ENCODE assay signal across 1 cellular context in the genomic region with DNA sequence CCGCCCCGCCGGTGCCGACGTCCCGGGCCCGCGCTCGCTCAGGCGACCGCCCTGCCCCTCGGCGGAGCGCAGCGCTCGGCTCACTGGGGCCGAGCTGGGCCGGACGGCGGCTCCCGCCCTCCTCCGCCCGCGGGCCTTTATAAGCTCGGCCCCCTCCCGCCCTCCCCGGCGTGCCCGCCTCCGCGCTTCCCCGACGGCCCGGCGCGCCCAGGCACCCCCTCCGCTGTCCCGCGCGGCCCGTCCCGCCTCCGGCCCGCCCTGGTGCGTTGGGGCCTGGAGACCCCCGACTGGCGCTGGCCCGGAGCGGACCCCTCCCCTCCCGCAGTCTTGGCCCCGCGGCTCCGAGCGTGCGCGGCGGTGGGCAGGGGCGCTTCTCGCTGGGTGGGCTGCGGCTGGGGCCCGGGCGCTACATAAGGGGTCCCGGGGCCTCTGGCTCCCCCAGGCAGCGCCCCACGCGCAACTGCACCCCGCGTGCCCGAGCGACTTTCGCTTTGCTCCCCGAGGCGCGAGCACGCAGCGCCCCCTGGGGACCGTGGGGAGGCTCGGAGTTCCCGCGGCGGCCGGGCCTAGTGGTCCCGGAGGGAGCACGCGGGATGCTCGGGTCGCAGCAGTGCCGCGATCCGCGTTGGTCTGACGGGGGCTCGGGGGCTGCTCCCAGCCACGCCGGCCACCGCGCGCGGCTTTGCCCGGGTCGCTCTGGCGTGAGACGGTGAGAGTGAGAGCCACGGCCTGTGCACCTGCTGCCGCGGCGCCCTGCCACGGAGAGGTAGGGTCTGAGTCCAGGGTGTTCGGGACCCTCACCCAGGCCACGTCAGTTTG.
A peak's percentile ranks its signal among the peaks of the same experiment; 100 is the strongest.
TF ChIP-seq lines count a peak whose summit lies in the region.

A gene with protein sequence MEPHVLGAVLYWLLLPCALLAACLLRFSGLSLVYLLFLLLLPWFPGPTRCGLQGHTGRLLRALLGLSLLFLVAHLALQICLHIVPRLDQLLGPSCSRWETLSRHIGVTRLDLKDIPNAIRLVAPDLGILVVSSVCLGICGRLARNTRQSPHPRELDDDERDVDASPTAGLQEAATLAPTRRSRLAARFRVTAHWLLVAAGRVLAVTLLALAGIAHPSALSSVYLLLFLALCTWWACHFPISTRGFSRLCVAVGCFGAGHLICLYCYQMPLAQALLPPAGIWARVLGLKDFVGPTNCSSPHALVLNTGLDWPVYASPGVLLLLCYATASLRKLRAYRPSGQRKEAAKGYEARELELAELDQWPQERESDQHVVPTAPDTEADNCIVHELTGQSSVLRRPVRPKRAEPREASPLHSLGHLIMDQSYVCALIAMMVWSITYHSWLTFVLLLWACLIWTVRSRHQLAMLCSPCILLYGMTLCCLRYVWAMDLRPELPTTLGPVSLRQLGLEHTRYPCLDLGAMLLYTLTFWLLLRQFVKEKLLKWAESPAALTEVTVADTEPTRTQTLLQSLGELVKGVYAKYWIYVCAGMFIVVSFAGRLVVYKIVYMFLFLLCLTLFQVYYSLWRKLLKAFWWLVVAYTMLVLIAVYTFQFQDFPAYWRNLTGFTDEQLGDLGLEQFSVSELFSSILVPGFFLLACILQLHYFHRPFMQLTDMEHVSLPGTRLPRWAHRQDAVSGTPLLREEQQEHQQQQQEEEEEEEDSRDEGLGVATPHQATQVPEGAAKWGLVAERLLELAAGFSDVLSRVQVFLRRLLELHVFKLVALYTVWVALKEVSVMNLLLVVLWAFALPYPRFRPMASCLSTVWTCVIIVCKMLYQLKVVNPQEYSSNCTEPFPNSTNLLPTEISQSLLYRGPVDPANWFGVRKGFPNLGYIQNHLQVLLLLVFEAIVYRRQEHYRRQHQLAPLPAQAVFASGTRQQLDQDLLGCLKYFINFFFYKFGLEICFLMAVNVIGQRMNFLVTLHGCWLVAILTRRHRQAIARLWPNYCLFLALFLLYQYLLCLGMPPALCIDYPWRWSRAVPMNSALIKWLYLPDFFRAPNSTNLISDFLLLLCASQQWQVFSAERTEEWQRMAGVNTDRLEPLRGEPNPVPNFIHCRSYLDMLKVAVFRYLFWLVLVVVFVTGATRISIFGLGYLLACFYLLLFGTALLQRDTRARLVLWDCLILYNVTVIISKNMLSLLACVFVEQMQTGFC (N-terminal part only) (minus strand): TSS at position 115 of the 819 bp plus-strand sequence. CDS start 256 bp downstream, outside the sequence.

TF ChIP-seq in HepG2, 621 proteins besides CTCF, POLR2A, EP300 and RAD21 (continued from another document and continues in another):
- TF ChIP-seq, protein P1, sequence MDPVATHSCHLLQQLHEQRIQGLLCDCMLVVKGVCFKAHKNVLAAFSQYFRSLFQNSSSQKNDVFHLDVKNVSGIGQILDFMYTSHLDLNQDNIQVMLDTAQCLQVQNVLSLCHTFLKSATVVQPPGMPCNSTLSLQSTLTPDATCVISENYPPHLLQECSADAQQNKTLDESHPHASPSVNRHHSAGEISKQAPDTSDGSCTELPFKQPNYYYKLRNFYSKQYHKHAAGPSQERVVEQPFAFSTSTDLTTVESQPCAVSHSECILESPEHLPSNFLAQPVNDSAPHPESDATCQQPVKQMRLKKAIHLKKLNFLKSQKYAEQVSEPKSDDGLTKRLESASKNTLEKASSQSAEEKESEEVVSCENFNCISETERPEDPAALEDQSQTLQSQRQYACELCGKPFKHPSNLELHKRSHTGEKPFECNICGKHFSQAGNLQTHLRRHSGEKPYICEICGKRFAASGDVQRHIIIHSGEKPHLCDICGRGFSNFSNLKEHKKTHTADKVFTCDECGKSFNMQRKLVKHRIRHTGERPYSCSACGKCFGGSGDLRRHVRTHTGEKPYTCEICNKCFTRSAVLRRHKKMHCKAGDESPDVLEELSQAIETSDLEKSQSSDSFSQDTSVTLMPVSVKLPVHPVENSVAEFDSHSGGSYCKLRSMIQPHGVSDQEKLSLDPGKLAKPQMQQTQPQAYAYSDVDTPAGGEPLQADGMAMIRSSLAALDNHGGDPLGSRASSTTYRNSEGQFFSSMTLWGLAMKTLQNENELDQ (CRISPR knock-in tag; IDR thresholded peaks at IDR 0.05; ENCODE audit: borderline replicate concordance) = no peak
- TF ChIP-seq ZNF879 (CRISPR knock-in tag; IDR thresholded peaks at IDR 0.05) = no peak
- TF ChIP-seq TGIF2 (CRISPR knock-in tag; IDR thresholded peaks at IDR 0.05) = no peak
- peak; percentile 87; the same call in 1 of the 2 replicates for TF ChIP-seq ZNF768 (CRISPR knock-in tag; IDR thresholded peaks at IDR 0.05)
- TF ChIP-seq, protein P2, sequence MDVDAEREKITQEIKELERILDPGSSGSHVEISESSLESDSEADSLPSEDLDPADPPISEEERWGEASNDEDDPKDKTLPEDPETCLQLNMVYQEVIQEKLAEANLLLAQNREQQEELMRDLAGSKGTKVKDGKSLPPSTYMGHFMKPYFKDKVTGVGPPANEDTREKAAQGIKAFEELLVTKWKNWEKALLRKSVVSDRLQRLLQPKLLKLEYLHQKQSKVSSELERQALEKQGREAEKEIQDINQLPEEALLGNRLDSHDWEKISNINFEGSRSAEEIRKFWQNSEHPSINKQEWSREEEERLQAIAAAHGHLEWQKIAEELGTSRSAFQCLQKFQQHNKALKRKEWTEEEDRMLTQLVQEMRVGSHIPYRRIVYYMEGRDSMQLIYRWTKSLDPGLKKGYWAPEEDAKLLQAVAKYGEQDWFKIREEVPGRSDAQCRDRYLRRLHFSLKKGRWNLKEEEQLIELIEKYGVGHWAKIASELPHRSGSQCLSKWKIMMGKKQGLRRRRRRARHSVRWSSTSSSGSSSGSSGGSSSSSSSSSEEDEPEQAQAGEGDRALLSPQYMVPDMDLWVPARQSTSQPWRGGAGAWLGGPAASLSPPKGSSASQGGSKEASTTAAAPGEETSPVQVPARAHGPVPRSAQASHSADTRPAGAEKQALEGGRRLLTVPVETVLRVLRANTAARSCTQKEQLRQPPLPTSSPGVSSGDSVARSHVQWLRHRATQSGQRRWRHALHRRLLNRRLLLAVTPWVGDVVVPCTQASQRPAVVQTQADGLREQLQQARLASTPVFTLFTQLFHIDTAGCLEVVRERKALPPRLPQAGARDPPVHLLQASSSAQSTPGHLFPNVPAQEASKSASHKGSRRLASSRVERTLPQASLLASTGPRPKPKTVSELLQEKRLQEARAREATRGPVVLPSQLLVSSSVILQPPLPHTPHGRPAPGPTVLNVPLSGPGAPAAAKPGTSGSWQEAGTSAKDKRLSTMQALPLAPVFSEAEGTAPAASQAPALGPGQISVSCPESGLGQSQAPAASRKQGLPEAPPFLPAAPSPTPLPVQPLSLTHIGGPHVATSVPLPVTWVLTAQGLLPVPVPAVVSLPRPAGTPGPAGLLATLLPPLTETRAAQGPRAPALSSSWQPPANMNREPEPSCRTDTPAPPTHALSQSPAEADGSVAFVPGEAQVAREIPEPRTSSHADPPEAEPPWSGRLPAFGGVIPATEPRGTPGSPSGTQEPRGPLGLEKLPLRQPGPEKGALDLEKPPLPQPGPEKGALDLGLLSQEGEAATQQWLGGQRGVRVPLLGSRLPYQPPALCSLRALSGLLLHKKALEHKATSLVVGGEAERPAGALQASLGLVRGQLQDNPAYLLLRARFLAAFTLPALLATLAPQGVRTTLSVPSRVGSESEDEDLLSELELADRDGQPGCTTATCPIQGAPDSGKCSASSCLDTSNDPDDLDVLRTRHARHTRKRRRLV (CRISPR knock-in tag; IDR thresholded peaks at IDR 0.05) = no peak
- peak; percentile 91 for TF ChIP-seq MYC (CRISPR knock-in tag; IDR thresholded peaks at IDR 0.05; ENCODE audit: borderline replicate concordance)
- peak; percentile 19; the same call in 1 of the 2 replicates for TF ChIP-seq ZNF460 (CRISPR knock-in tag; IDR thresholded peaks at IDR 0.05; ENCODE audit: borderline replicate concordance)
- TF ChIP-seq ZSCAN29 (CRISPR knock-in tag; conservative IDR thresholded peaks at IDR 0.05) = 0 out of 2 replicates have a peak, but pooled peaks have one; percentile 70
- no peak for TF ChIP-seq ZNF17 (CRISPR knock-in tag; IDR thresholded peaks at IDR 0.05)
- TF ChIP-seq ZNF205 (CRISPR knock-in tag; IDR thresholded peaks at IDR 0.05) = peak; percentile 77
- TF ChIP-seq SPEN (CRISPR knock-in tag; IDR thresholded peaks at IDR 0.05; ENCODE audit: low read depth) = peak; percentile 86
- TF ChIP-seq MBD4 (IDR thresholded peaks at IDR 0.05; ENCODE audit: borderline replicate concordance, low read length) = no peak
- TF ChIP-seq MIXL1 (CRISPR knock-in tag; IDR thresholded peaks at IDR 0.05) = no peak
- TF ChIP-seq, protein P3, sequence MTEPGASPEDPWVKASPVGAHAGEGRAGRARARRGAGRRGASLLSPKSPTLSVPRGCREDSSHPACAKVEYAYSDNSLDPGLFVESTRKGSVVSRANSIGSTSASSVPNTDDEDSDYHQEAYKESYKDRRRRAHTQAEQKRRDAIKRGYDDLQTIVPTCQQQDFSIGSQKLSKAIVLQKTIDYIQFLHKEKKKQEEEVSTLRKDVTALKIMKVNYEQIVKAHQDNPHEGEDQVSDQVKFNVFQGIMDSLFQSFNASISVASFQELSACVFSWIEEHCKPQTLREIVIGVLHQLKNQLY (CRISPR knock-in tag; IDR thresholded peaks at IDR 0.05) = no peak
- TF ChIP-seq, protein P4, sequence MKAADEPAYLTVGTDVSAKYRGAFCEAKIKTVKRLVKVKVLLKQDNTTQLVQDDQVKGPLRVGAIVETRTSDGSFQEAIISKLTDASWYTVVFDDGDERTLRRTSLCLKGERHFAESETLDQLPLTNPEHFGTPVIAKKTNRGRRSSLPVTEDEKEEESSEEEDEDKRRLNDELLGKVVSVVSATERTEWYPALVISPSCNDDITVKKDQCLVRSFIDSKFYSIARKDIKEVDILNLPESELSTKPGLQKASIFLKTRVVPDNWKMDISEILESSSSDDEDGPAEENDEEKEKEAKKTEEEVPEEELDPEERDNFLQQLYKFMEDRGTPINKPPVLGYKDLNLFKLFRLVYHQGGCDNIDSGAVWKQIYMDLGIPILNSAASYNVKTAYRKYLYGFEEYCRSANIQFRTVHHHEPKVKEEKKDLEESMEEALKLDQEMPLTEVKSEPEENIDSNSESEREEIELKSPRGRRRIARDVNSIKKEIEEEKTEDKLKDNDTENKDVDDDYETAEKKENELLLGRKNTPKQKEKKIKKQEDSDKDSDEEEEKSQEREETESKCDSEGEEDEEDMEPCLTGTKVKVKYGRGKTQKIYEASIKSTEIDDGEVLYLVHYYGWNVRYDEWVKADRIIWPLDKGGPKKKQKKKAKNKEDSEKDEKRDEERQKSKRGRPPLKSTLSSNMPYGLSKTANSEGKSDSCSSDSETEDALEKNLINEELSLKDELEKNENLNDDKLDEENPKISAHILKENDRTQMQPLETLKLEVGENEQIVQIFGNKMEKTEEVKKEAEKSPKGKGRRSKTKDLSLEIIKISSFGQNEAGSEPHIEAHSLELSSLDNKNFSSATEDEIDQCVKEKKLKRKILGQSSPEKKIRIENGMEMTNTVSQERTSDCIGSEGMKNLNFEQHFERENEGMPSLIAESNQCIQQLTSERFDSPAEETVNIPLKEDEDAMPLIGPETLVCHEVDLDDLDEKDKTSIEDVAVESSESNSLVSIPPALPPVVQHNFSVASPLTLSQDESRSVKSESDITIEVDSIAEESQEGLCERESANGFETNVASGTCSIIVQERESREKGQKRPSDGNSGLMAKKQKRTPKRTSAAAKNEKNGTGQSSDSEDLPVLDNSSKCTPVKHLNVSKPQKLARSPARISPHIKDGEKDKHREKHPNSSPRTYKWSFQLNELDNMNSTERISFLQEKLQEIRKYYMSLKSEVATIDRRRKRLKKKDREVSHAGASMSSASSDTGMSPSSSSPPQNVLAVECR (CRISPR knock-in tag; IDR thresholded peaks at IDR 0.05; ENCODE audit: borderline replicate concordance) = peak; percentile 82
- no peak for TF ChIP-seq ZNF652 (CRISPR knock-in tag; IDR thresholded peaks at IDR 0.05; ENCODE audit: borderline replicate concordance, low read depth)
- TF ChIP-seq HNF4G (IDR thresholded peaks at IDR 0.05; ENCODE audit: borderline replicate concordance, low read depth, low read length) = peak; percentile 24; the same call in 1 of the 2 replicates
- TF ChIP-seq HNF4G (CRISPR knock-in tag; IDR thresholded peaks at IDR 0.05; ENCODE audit: borderline replicate concordance, low read depth) = peak; percentile 54; the same call in 1 of the 2 replicates
- TF ChIP-seq, protein P5, sequence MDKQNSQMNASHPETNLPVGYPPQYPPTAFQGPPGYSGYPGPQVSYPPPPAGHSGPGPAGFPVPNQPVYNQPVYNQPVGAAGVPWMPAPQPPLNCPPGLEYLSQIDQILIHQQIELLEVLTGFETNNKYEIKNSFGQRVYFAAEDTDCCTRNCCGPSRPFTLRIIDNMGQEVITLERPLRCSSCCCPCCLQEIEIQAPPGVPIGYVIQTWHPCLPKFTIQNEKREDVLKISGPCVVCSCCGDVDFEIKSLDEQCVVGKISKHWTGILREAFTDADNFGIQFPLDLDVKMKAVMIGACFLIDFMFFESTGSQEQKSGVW (CRISPR knock-in tag; IDR thresholded peaks at IDR 0.05; ENCODE audit: borderline replicate concordance) = no peak
- TF ChIP-seq ZNF367 (CRISPR knock-in tag; IDR thresholded peaks at IDR 0.05; ENCODE audit: borderline replicate concordance) = no peak
- TF ChIP-seq, protein P6, sequence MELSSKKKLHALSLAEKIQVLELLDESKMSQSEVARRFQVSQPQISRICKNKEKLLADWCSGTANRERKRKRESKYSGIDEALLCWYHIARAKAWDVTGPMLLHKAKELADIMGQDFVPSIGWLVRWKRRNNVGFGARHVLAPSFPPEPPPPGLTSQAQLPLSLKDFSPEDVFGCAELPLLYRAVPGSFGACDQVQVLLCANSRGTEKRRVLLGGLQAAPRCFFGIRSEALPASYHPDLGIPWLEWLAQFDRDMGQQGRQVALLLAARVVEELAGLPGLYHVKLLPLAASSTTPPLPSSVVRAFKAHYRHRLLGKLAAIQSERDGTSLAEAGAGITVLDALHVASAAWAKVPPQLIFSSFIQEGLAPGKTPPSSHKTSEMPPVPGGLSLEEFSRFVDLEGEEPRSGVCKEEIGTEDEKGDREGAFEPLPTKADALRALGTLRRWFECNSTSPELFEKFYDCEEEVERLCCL (CRISPR knock-in tag; IDR thresholded peaks at IDR 0.05; ENCODE audit: borderline replicate concordance) = no peak
- TF ChIP-seq ARID2 (CRISPR knock-in tag; IDR thresholded peaks at IDR 0.05; ENCODE audit: borderline replicate concordance) = peak; percentile 51; the same call in 1 of the 2 replicates
- TF ChIP-seq RBAK (CRISPR knock-in tag; IDR thresholded peaks at IDR 0.05) = no peak
- no peak for TF ChIP-seq THYN1 (CRISPR knock-in tag; IDR thresholded peaks at IDR 0.05; ENCODE audit: borderline replicate concordance, low read depth)
- TF ChIP-seq ZNF569 (CRISPR knock-in tag; IDR thresholded peaks at IDR 0.05; ENCODE audit: borderline replicate concordance) = no peak
- TF ChIP-seq, protein P7, sequence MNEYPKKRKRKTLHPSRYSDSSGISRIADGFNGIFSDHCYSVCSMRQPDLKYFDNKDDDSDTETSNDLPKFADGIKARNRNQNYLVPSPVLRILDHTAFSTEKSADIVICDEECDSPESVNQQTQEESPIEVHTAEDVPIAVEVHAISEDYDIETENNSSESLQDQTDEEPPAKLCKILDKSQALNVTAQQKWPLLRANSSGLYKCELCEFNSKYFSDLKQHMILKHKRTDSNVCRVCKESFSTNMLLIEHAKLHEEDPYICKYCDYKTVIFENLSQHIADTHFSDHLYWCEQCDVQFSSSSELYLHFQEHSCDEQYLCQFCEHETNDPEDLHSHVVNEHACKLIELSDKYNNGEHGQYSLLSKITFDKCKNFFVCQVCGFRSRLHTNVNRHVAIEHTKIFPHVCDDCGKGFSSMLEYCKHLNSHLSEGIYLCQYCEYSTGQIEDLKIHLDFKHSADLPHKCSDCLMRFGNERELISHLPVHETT (CRISPR knock-in tag; conservative IDR thresholded peaks at IDR 0.05) = no peak
- peak; percentile 16; the same call in 1 of the 2 replicates for TF ChIP-seq SP4 (CRISPR knock-in tag; IDR thresholded peaks at IDR 0.05)
